Comparison of ENCODE assay signal across 18 cellular contexts in genomic region chr2:210673117-210673516, GRCh38.
DNase-seq lines count a peak whose midpoint lies in the region; ATAC-seq and TF ChIP-seq lines count a peak whose summit lies in the region.
"Had no signal": no experiment of that assay in that cellular context is flagged by ENCODE, and none has a peak within 500 bp of the region (broad histone marks: within the 10 kb centered on the region; RNA-seq: fewer than 3 reads in every experiment).

No MANE protein-coding gene starts in this region.

- H3K27ac ChIP-seq in cardiac muscle cell: peak overlapping the region; percentile 67
- H3K27ac ChIP-seq in right cardiac atrium (ENCODE audit: low read length): no peak overlapping the region
- H3K27ac ChIP-seq in GM23338 (ENCODE audit: low read depth): no peak overlapping the region
- H3K27ac ChIP-seq: 22Rv1; A549; BLaER1 treated with 17β-estradiol and CSF1 and Interleukin-3, amounts not matched to agents 10 nM and 100 nM; C4-2B had no signal

- H3K4me3 ChIP-seq in cardiac muscle cell (no peak overlapping the region), right cardiac atrium (ENCODE audit: low read length) (no peak overlapping the region), GM23338 (no peak overlapping the region)
- H3K4me3 ChIP-seq: A549; BLaER1 treated with 17β-estradiol and CSF1 and Interleukin-3, amounts not matched to agents 10 nM and 100 nM had no signal

- TF ChIP-seq CTCF in cardiac muscle cell (IDR thresholded peaks at IDR 0.05; ENCODE audit: low read depth, low read length) (no peak), GM23338 (conservative IDR thresholded peaks at IDR 0.05; ENCODE audit: low read depth in 2 of 2) (no peak), nephron progenitor cell (IDR thresholded peaks at IDR 0.05) (no peak)

- H3K4me2 ChIP-seq in GM23338: no peak overlapping the region
- H3K4me2 ChIP-seq: A549; BLaER1 treated with 17β-estradiol and CSF1 and Interleukin-3, amounts not matched to agents 10 nM and 100 nM had no signal

- H3K9me2 ChIP-seq in GM23338 (ENCODE audit: insufficient read depth): no peaks in the 10 kb centered on the region

- WGBS in right cardiac atrium: 78% methylated on average over 1 of the region's 1 CpG

- H3K27me3 Mint-ChIP-seq in GM23338 (ENCODE audit: insufficient read depth, low read depth, poor library complexity) (no peaks in the 10 kb centered on the region), nephron progenitor cell (ENCODE audit: low read depth, poor library complexity) (no peaks in the 10 kb centered on the region)
- H3K27me3 Mint-ChIP-seq: B cell; CD4-positive, alpha-beta T cell had no signal

- H3K27me3 ChIP-seq in cardiac muscle cell: no peaks in the 10 kb centered on the region
- no peaks in the 10 kb centered on the region for H3K27me3 ChIP-seq in right cardiac atrium (ENCODE audit: control insufficient read depth, insufficient read depth)
- no peaks in the 10 kb centered on the region for H3K27me3 ChIP-seq in GM23338 (ENCODE audit: insufficient read depth)
- H3K27me3 ChIP-seq: BLaER1 treated with 17β-estradiol and CSF1 and Interleukin-3, amounts not matched to agents 10 nM and 100 nM had no signal

- H3K9me3 Mint-ChIP-seq in GM23338: no peaks in the 10 kb centered on the region
- no peaks in the 10 kb centered on the region for H3K9me3 Mint-ChIP-seq in nephron progenitor cell
- H3K9me3 Mint-ChIP-seq: CD4-positive, alpha-beta T cell; CD8-positive, alpha-beta T cell had no signal

- no peaks in the 10 kb centered on the region for H3K36me3 Mint-ChIP-seq in GM23338 (ENCODE audit: low read depth)
- H3K36me3 Mint-ChIP-seq in nephron progenitor cell (ENCODE audit: low read depth): peaks cover 5% of the 10 kb centered on the region
- H3K36me3 Mint-ChIP-seq: CD8-positive, alpha-beta T cell had no signal

- peak overlapping the region; percentile 0; the same call in 1 of the 2 replicates for H3K27ac Mint-ChIP-seq in GM23338
- H3K27ac Mint-ChIP-seq in nephron progenitor cell: peak overlapping the region; percentile 10
- H3K27ac Mint-ChIP-seq: B cell; CD4-positive, alpha-beta T cell; CD8-positive, alpha-beta T cell had no signal

- no peaks in the 10 kb centered on the region for H3K79me2 ChIP-seq in GM23338 (replicated peaks; ENCODE audit: insufficient read depth)

- H3K4me3 Mint-ChIP-seq in GM23338: no peak overlapping the region
- no peak overlapping the region for H3K4me3 Mint-ChIP-seq in nephron progenitor cell
- H3K4me3 Mint-ChIP-seq: B cell; CD4-positive, alpha-beta T cell; CD8-positive, alpha-beta T cell had no signal

- ATAC-seq in right cardiac atrium (no peak), GM23338 (no peak), HG03045 (IDR thresholded peaks at IDR 0.05; ENCODE audit: unreplicated experiment) (no peak)
- ATAC-seq: A549; CD8-positive, alpha-beta T cell had no signal

- H4K20me1 ChIP-seq in GM23338 (replicated peaks; ENCODE audit: insufficient read depth): no peaks in the 10 kb centered on the region
- H4K20me1 ChIP-seq: BLaER1 treated with 17β-estradiol and CSF1 and Interleukin-3, amounts not matched to agents 10 nM and 100 nM had no signal

- no peaks in the 10 kb centered on the region for H3F3A ChIP-seq in GM23338 (replicated peaks; ENCODE audit: low read depth)

- DNase-seq in cardiac muscle cell (ENCODE audit: low read depth in 1 of 2, low spot score in 1 of 2): no peak
- DNase-seq in right cardiac atrium: no peak
- no peak for DNase-seq in GM23338 (ENCODE audit: low spot score)
- no peak for DNase-seq in nephron progenitor cell
- DNase-seq in NCI-H187 treated with DMSO at 0.1 percent for 48 hours (lab: John Stamatoyannopoulos, UW): no peak
- DNase-seq: AML-193; Caco-2; Calu3; CD4-positive, alpha-beta T cell; CD8-positive, alpha-beta T cell; DMS79 treated with DMSO at 0.1 percent for 48 hours; GF-D8 had no signal

- H2AFZ ChIP-seq in GM23338: no peak overlapping the region

- H3K36me3 ChIP-seq in cardiac muscle cell: peaks cover 59% of the 10 kb centered on the region
- H3K36me3 ChIP-seq in GM23338 (ENCODE audit: insufficient read depth): no peaks in the 10 kb centered on the region
- H3K36me3 ChIP-seq: BLaER1 treated with 17β-estradiol and CSF1 and Interleukin-3, amounts not matched to agents 10 nM and 100 nM had no signal

- H3K4me1 Mint-ChIP-seq in GM23338 (peaks cover 3% of the 10 kb centered on the region; the same call in 2 of the 3 replicates), nephron progenitor cell (no peaks in the 10 kb centered on the region)
- H3K4me1 Mint-ChIP-seq: B cell had no signal

- H3K9me3 ChIP-seq in cardiac muscle cell (ENCODE audit: low read depth): no peaks in the 10 kb centered on the region
- no peaks in the 10 kb centered on the region for H3K9me3 ChIP-seq in right cardiac atrium (ENCODE audit: control insufficient read depth, low read length)
- H3K9me3 ChIP-seq: A549; BLaER1 treated with 17β-estradiol and CSF1 and Interleukin-3, amounts not matched to agents 10 nM and 100 nM; Caco-2 had no signal

- H3K4me1 ChIP-seq in cardiac muscle cell (ENCODE audit: low read depth) (peaks cover 14% of the 10 kb centered on the region), right cardiac atrium (ENCODE audit: control insufficient read depth, insufficient read depth, low read length) (no peaks in the 10 kb centered on the region), GM23338 (ENCODE audit: insufficient read depth) (no peaks in the 10 kb centered on the region)
- H3K4me1 ChIP-seq: A549; BLaER1 treated with 17β-estradiol and CSF1 and Interleukin-3, amounts not matched to agents 10 nM and 100 nM; Caco-2 had no signal

- intact Hi-C loops in right cardiac atrium (cut with DNase I): no loop called here

TF ChIP-seq in GM23338, 12 proteins besides CTCF, POLR2A, EP300 and RAD21:
- TF ChIP-seq STAT1 (IDR thresholded peaks at IDR 0.05; ENCODE audit: unreplicated experiment): no peak
- TF ChIP-seq EZH2 (IDR thresholded peaks at IDR 0.05; ENCODE audit: low read depth, unreplicated experiment): no peak
- no peak for TF ChIP-seq ZNF331 (CRISPR knock-in tag; IDR thresholded peaks at IDR 0.05; ENCODE audit: low read depth)
